In genomic region chr11:118895093-118896039, GRCh38 we compare ENCODE assay signal across 8 cellular contexts. TPM values are rescaled to one million over a fixed set of nuclear protein-coding genes. Genes with fewer than 3 reads are reported as not detected.
A peak's percentile ranks its signal among the peaks of the same experiment; 100 is the strongest.
DNase-seq lines count a peak whose midpoint lies in the region; ATAC-seq and TF ChIP-seq lines count a peak whose summit lies in the region.

No MANE protein-coding gene starts in this region.

- H3K4me1 ChIP-seq in right cardiac atrium (ENCODE audit: control insufficient read depth, insufficient read depth, low read length) (no peaks in the 10 kb centered on the region), colonic mucosa (no peaks in the 10 kb centered on the region)

- TF ChIP-seq CTCF in colonic mucosa (IDR thresholded peaks at IDR 0.05) = no peak

- WGBS in right cardiac atrium = 56% methylated on average over 26 of the region's 26 CpGs

- no peak overlapping the region for H3K9ac ChIP-seq in colonic mucosa (ENCODE audit: low read depth in 2 of 2, low read length in 2 of 2)

- H3K27me3 ChIP-seq in right cardiac atrium (ENCODE audit: control insufficient read depth, insufficient read depth) (no peaks in the 10 kb centered on the region), colonic mucosa (no peaks in the 10 kb centered on the region)

- intact Hi-C loops in right cardiac atrium (cut with DNase I) = no loop called here
- intact Hi-C loops in cardiac septum (cut with DNase I) = no loop called here
- intact Hi-C loops in colonic mucosa (cut with DNase I) = loop anchor here (10.0 kb wide), 1 partner anchor 101 kb away; the partner anchor contains the start of gene DDX6

- H3K9me3 ChIP-seq in right cardiac atrium (ENCODE audit: control insufficient read depth, low read length) (no peaks in the 10 kb centered on the region), colonic mucosa (no peaks in the 10 kb centered on the region)

- no peak for ATAC-seq in right cardiac atrium
- ATAC-seq in stimulated activated naive CD8-positive, alpha-beta T cell treated with anti-CD3 and anti-CD28 coated beads, Interleukin-15, Interleukin-2, amounts not matched to agents 100 U/mL and 50 U/mL, for 24 hours = peak; percentile 80

- H3K36me3 ChIP-seq in colonic mucosa = peaks cover 4% of the 10 kb centered on the region

- H3K4me3 ChIP-seq in right cardiac atrium (ENCODE audit: low read length) = no peak overlapping the region
- H3K4me3 ChIP-seq in colonic mucosa = no peak overlapping the region

- DNase-seq in right cardiac atrium (peak in 2 of 3 donors; percentile 29 to 65), cardiac septum (ENCODE audit: low spot score) (no peak), T-helper 2 cell (peak; percentile 41 to 77 (median 71)), colonic mucosa (no peak), NCI-H1930 (lab: John Stamatoyannopoulos, UW) (no peak), NCI-H446 (lab: John Stamatoyannopoulos, UW) (no peak), pons (ENCODE audit: low spot score) (no peak)
- DNase-seq in stimulated activated naive CD8-positive, alpha-beta T cell treated with anti-CD3 and anti-CD28 coated beads, Interleukin-15, Interleukin-2, amounts not matched to agents 100 U/mL and 50 U/mL, for 24 hours = peak; percentile 77

- H3K27ac ChIP-seq in right cardiac atrium (ENCODE audit: low read length) (no peak overlapping the region), colonic mucosa (peak overlapping the region; percentile 36)

RNA-seq across cellular contexts. Expression of gene CXCR5, which starts 11.7 kb away (rescaled TPM):
- total RNA-seq in right cardiac atrium = not detected
- polyA plus RNA-seq in right cardiac atrium = 0.34 TPM
- not detected for total RNA-seq in cardiac septum
- total RNA-seq in colonic mucosa = under 1 TPM; 0.05 to 0.19 TPM

RNA-seq across cellular contexts. Expression of gene BCL9L, which starts 30.4 kb away (rescaled TPM):
- total RNA-seq in right cardiac atrium (10 to 100 TPM; 44.0 to 76.7 (median 54.6) TPM), cardiac septum (41.4 TPM), colonic mucosa (10 to 100 TPM; 31.4 to 37.4 TPM)
- 29.9 TPM for polyA plus RNA-seq in right cardiac atrium

Comparison
In these comparisons a context has a peak if more than half of its experiments do, and no peak if none do; other contexts are left out.
1. DNase-seq: peak in right cardiac atrium (2 of 3), T-helper 2 cell (5 of 5) and stimulated activated naive CD8-positive, alpha-beta T cell treated with anti-CD3 and anti-CD28 coated beads, Interleukin-15, Interleukin-2, amounts not matched to agents 100 U/mL and 50 U/mL, for 24 hours (single experiment); none in cardiac septum (single experiment), colonic mucosa (single experiment), NCI-H1930 (0 of 2), NCI-H446 (0 of 2) and pons (single experiment).